In the genomic region with DNA sequence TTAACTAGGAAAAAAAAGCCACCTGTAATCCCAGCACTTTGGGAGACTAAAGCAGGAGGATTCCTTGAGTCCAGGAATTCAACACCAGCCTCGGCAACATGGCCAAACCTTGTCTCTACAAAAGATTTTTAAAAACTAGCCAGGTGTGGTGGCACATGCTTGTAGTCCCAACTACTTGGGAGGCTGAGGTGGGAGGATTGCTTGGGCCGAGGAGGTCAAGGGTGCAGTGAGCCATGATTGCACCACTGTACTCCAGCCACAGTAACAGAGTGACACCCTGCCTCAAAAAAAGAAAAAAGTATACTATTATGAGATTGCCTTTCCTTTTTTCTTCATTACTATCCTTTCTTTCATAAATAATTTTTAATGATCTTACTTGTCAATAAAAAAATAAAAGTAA, we compare ENCODE assay signal across 24 cellular contexts. TPM values are rescaled to one million over a fixed set of nuclear protein-coding genes. Genes with fewer than 3 reads are reported as not detected.
"Had no signal": no experiment of that assay in that cellular context is flagged by ENCODE, and none has a peak within 500 bp of the region (broad histone marks: within the 10 kb centered on the region; RNA-seq: fewer than 3 reads in every experiment).

No MANE protein-coding gene starts in this region.

- H3K36me3 ChIP-seq: MG63 had no signal

- H3K27me3 ChIP-seq: MG63, SJSA1 had no signal

- DNase-seq: Karpas-422, KG1, MG63, NCI-H1092, NCI-H1105 treated with DMSO at 0.1 percent for 48 hours, NCI-H1417 treated with DMSO at 0.1 percent for 48 hours, NCI-H146, NCI-H1694 treated with DMSO at 0.1 percent for 48 hours, NCI-H1930, NCI-H2081, NCI-H2107, NCI-H2227 treated with DMSO at 0.1 percent for 48 hours, NCI-H524, NCI-H526 treated with DMSO at 0.1 percent for 48 hours, NCI-H748 treated with DMSO at 0.1 percent for 48 hours, Right ventricle myocardium superior, RPMI8226, SIG-M5 had no signal

- H3K27ac ChIP-seq: SJSA1, SK-N-MC had no signal

- FAIRE-seq: RCC 7860 had no signal

- H3K4me1 ChIP-seq: SJSA1 had no signal

- H3K9me3 ChIP-seq: MG63, SJSA1 had no signal

- H3K4me3 ChIP-seq: MG63, SJSA1, SK-N-MC had no signal

RNA-seq across cellular contexts. Expression of a gene that starts 55.1 kb away (rescaled TPM):
- total RNA-seq: HT-29, NCI-H460, Right ventricle myocardium superior, SJSA1 had no signal
- polyA plus RNA-seq: IgD-negative memory B cell had no signal
